Comparison of ENCODE assay signal across 1 cellular context in the genomic region with DNA sequence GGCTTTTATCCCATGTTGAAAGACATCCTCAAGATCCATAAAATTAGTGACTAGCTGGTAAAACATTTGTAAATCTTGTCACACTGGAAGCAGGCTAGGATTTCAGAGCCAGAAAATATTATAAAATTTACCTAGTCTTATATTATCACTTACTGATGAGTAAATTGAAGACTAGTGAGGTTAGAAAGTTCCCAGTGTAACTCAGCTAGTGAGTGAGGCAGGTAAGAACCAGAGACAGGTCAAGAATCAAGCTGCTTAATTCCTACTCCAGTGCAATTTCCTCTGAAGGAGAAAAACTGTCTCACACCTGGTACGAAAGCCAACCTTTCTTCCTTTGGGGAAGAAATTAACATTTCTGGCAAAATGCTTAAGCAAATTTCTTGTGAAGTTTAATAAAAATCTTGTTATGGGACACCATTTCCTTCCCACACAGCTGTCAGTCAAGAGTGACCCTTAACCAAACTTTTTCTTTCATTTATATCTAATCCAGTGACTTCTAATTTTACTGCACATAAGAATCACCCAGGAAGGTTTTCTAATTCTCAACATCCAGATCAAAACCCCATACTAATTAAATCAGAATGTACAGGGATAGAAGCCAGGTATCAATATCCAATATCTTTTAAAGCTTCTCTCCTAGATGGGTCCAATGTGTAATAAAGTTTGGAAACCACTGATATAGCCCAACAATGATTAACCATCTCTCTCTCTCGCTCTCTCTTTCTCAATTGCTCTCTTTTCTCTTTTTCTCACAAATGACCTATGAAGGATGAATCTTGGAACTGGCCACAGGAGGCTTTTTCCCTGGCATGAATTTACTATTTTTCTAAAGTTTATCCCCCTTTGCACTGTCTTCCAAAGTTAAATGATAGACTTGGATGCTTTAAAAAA.
TF ChIP-seq lines count a peak whose summit lies in the region.

No MANE protein-coding gene starts in this region.

TF ChIP-seq in K562, 482 proteins besides CTCF, POLR2A, EP300 and RAD21 (continued from another document):
- no peak for TF ChIP-seq MCM3 (IDR thresholded peaks at IDR 0.05)
- TF ChIP-seq KHSRP (IDR thresholded peaks at IDR 0.05) = no peak
- TF ChIP-seq TCF7L2 (IDR thresholded peaks at IDR 0.05; ENCODE audit: low read depth, low read length) = no peak
- TF ChIP-seq STAG1 (CRISPR knock-in tag; IDR thresholded peaks at IDR 0.05; ENCODE audit: borderline replicate concordance) = no peak
- TF ChIP-seq SRSF7 (optimal IDR thresholded peaks at IDR 0.05; ENCODE audit: low read depth, low read length) = no peak
- no peak for TF ChIP-seq MTA1 (IDR thresholded peaks at IDR 0.05; ENCODE audit: borderline replicate concordance)
- TF ChIP-seq STAT5B (CRISPR knock-in tag; IDR thresholded peaks at IDR 0.05) = no peak
